Comparison of ENCODE assay signal across 8 cellular contexts in the genomic region with DNA sequence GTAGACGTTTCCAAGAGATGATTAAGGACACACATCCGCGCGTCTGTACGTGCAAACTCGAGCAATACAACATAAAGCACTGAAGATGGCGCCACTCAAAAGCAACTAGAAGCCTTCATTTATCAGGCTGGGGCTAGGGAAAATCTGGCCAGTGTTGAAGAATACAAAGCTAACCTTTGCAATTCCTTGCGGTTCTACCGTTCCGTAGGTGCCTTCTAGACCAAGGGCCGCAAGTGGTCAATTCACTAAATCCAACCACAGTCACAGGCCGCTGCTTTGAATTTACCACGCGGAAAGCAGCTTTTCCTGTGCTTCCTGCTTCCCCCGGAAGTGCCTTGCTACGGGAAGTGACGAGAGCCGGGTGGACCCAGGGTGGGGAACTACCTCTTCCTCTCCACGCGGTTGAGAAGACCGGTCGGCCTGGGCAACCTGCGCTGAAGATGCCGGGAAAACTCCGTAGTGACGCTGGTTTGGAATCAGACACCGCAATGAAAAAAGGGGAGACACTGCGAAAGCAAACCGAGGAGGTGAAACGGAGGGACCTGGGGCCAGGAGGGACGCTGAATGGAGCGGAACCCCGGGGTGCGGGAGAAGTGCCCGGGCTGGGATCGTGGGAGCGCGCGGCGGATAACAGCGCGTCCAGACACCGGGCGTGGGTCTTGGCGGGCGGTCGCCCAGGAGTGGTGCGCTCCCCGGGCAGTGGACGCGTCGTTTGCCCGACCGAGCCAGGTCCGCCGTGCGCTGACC.
DNase-seq lines count a peak whose midpoint lies in the region; ATAC-seq lines count a peak whose summit lies in the region.

A gene (plus strand): TSS at position 385 of the 747 bp plus-strand sequence. CDS start 56 bp downstream, at position 441.

- no peaks in the 10 kb centered on the region for H3K9me3 Mint-ChIP-seq in memory B cell

- peak within 1 kb of the TSS; percentile 99 for H3K27ac Mint-ChIP-seq in memory B cell

- DNase-seq in COLO829 (ENCODE audit: low spot score) = peak; percentile 90
- peak; percentile 83 for DNase-seq in HS-5 (ENCODE audit: low read depth)
- DNase-seq in NK-92 (lab: John Stamatoyannopoulos, UW; ENCODE audit: unreplicated experiment) = peak; percentile 20
- DNase-seq in activated CD8-positive, alpha-beta memory T cell treated with anti-CD3 and anti-CD28 coated beads for 24 hours = peak; percentile 92
- peak; percentile 77 to 87 (median 82) for DNase-seq in effector memory CD4-positive, alpha-beta T cell
- peak; percentile 81 to 84 for DNase-seq in memory B cell (ENCODE audit: low spot score in 2 of 2)
- peak; percentile 79 for DNase-seq in stimulated activated CD8-positive, alpha-beta memory T cell treated with anti-CD3 and anti-CD28 coated beads, Interleukin-12 subunit alpha, Interleukin-12 subunit beta, amount 100 ng/mL, for 24 hours (ENCODE audit: extremely low read depth)

- H3K36me3 ChIP-seq in effector memory CD4-positive, alpha-beta T cell (ENCODE audit: control insufficient read depth, insufficient read depth, low read length) = peaks cover 12% of the 10 kb centered on the region

- peak within 1 kb of the TSS; percentile 86 for H3K4me3 ChIP-seq in effector memory CD4-positive, alpha-beta T cell (ENCODE audit: insufficient read depth, low read depth, low read length, poor library complexity, severe bottlenecking)

- no peaks in the 10 kb centered on the region for H3K9me3 ChIP-seq in effector memory CD4-positive, alpha-beta T cell (ENCODE audit: control insufficient read depth, low read length)

- ATAC-seq in GM19468 (IDR thresholded peaks at IDR 0.05; ENCODE audit: extremely low read depth, unreplicated experiment) (peak; percentile 31), memory B cell (ENCODE audit: low read depth) (peak; percentile 77)

- peaks cover 19% of the 10 kb centered on the region for H3K4me1 ChIP-seq in effector memory CD4-positive, alpha-beta T cell (ENCODE audit: control insufficient read depth, insufficient read depth, low read length, poor library complexity, severe bottlenecking)

- H3K36me3 Mint-ChIP-seq in memory B cell = peaks cover 6% of the 10 kb centered on the region

- H3K4me3 Mint-ChIP-seq in memory B cell = peak within 1 kb of the TSS; percentile 96

- H3K27ac ChIP-seq in effector memory CD4-positive, alpha-beta T cell (ENCODE audit: insufficient read depth, low read length, poor library complexity, severe bottlenecking) = peak within 1 kb of the TSS; percentile 98

- H3K27me3 Mint-ChIP-seq in memory B cell = no peaks in the 10 kb centered on the region

- H3K4me1 Mint-ChIP-seq in memory B cell = peaks cover 21% of the 10 kb centered on the region

- no peaks in the 10 kb centered on the region for H3K27me3 ChIP-seq in effector memory CD4-positive, alpha-beta T cell (replicated peaks; ENCODE audit: control insufficient read depth, insufficient read depth, low read length, poor library complexity, severe bottlenecking)

Comparison
In these comparisons a context has a peak if more than half of its experiments do, and no peak if none do; other contexts are left out.
1. Peak in every context shown above with its lines: DNase-seq, ATAC-seq, H3K4me3 ChIP-seq and H3K27ac ChIP-seq.
2. DNase-seq: peak in every context shown above with its lines; median percentile 92 in activated CD8-positive, alpha-beta memory T cell treated with anti-CD3 and anti-CD28 coated beads for 24 hours; 90 in COLO829; 83 in HS-5; 82 in memory B cell; 82 in effector memory CD4-positive, alpha-beta T cell; 79 in stimulated activated CD8-positive, alpha-beta memory T cell treated with anti-CD3 and anti-CD28 coated beads, Interleukin-12 subunit alpha, Interleukin-12 subunit beta, amount 100 ng/mL, for 24 hours; 20 in NK-92.